16 cellular contexts compared by ENCODE assay signal in genomic region chr12:123465084-123465483, GRCh38. TPM values are rescaled to one million over a fixed set of nuclear protein-coding genes. Genes with fewer than 3 reads are reported as not detected.
DNase-seq lines count a peak whose midpoint lies in the region; ATAC-seq, FAIRE-seq and TF ChIP-seq lines count a peak whose summit lies in the region.
"Had no signal": no experiment of that assay in that cellular context is flagged by ENCODE, and none has a peak within 500 bp of the region (broad histone marks: within the 10 kb centered on the region; RNA-seq: fewer than 3 reads in every experiment).

No MANE protein-coding gene starts in this region.

- peaks cover 24% of the 10 kb centered on the region for H3K79me2 ChIP-seq in endothelial cell of umbilical vein (ENCODE audit: control insufficient read depth, insufficient read depth, low read length)

- no peak for ATAC-seq in activated T-cell treated with anti-CD3 and anti-CD28 coated beads, Interleukin-2, amount 50 U/mL, for 72 hours (replicated peaks in 1 of 2)
- no peak for ATAC-seq in activated T-cell treated with anti-CD3 and anti-CD28 coated beads, Interleukin-2, amount 50 U/mL, for 4 hours
- ATAC-seq in left ventricle myocardium superior: peak; percentile 74

- no peaks in the 10 kb centered on the region for H4K20me1 ChIP-seq in endothelial cell of umbilical vein (replicated peaks; ENCODE audit: control insufficient read depth, extremely low read depth, insufficient read depth, low read length)

- no peaks in the 10 kb centered on the region for H3K4me1 ChIP-seq in endothelial cell of umbilical vein (ENCODE audit: control insufficient read depth, extremely low read depth, insufficient read depth, low read length)

- H3K4me1 Mint-ChIP-seq in activated T-cell treated with anti-CD3 and anti-CD28 coated beads, Interleukin-2, amount 50 U/mL, for 72 hours (ENCODE audit: low read depth): peaks cover 25% of the 10 kb centered on the region
- H3K4me1 Mint-ChIP-seq in activated T-cell treated with anti-CD3 and anti-CD28 coated beads, Interleukin-2, amount 50 U/mL, for 4 hours (ENCODE audit: low read depth): peaks cover 21% of the 10 kb centered on the region

- H3K9me1 ChIP-seq in endothelial cell of umbilical vein (replicated peaks; ENCODE audit: control insufficient read depth, extremely low read depth, insufficient read depth, low read length): no peaks in the 10 kb centered on the region

- no peaks in the 10 kb centered on the region for H3K9me3 Mint-ChIP-seq in activated T-cell treated with anti-CD3 and anti-CD28 coated beads, Interleukin-2, amount 50 U/mL, for 72 hours
- no peaks in the 10 kb centered on the region for H3K9me3 Mint-ChIP-seq in activated T-cell treated with anti-CD3 and anti-CD28 coated beads, Interleukin-2, amount 50 U/mL, for 4 hours

- no peak overlapping the region for H2AFZ ChIP-seq in endothelial cell of umbilical vein (ENCODE audit: low read depth, low read length)

- no TSS peak for BruUV-seq in endothelial cell of umbilical vein (replicated peaks; lab: Mats Ljungman, UMichigan)

- peaks cover 5 to 6% of the 10 kb centered on the region in 2 experiments for H3K36me3 ChIP-seq in endothelial cell of umbilical vein (ENCODE audit: control insufficient read depth in 2 of 2, extremely low read depth in 1 of 2, insufficient read depth in 2 of 2, low read length in 2 of 2)

- H3K27ac ChIP-seq in endothelial cell of umbilical vein (ENCODE audit: insufficient read depth, low read depth, low read length): no peak overlapping the region
- H3K27ac ChIP-seq: KMS-11 had no signal

- no peaks in the 10 kb centered on the region for H3K27me3 ChIP-seq in endothelial cell of umbilical vein (ENCODE audit: control insufficient read depth in 2 of 2, insufficient read depth in 2 of 2, low read length in 2 of 2)
- H3K27me3 ChIP-seq: BE2C had no signal

- CTCF ChIA-PET in endothelial cell of umbilical vein (lab: Charles Lee): interaction anchor here (0.8 kb wide), 1 partner anchor 44 kb away, joined by 4 read pairs; no protein-coding TSS in a partner anchor

- no peak overlapping the region for H3K4me3 Mint-ChIP-seq in activated T-cell treated with anti-CD3 and anti-CD28 coated beads, Interleukin-2, amount 50 U/mL, for 72 hours
- no peak overlapping the region for H3K4me3 Mint-ChIP-seq in activated T-cell treated with anti-CD3 and anti-CD28 coated beads, Interleukin-2, amount 50 U/mL, for 4 hours

- H3K27ac Mint-ChIP-seq in activated T-cell treated with anti-CD3 and anti-CD28 coated beads, Interleukin-2, amount 50 U/mL, for 72 hours: peak overlapping the region; percentile 68

- intact Hi-C loops in endothelial cell of umbilical vein (cut with micrococcal nuclease) (no loop called here), left ventricle myocardium superior (cut with micrococcal nuclease) (no loop called here)

- TF ChIP-seq POLR2A in endothelial cell of umbilical vein (IDR thresholded peaks at IDR 0.05; ENCODE audit: low read depth, low read length): no peak

- H3K4me2 ChIP-seq in endothelial cell of umbilical vein (ENCODE audit: insufficient read depth, low read length): no peak overlapping the region
- H3K4me2 ChIP-seq: KMS-11 had no signal

- peaks cover 10 to 15% of the 10 kb centered on the region in 2 donors for H3K36me3 Mint-ChIP-seq in activated T-cell treated with anti-CD3 and anti-CD28 coated beads, Interleukin-2, amount 50 U/mL, for 72 hours (ENCODE audit: insufficient read depth in 2 of 2)
- H3K36me3 Mint-ChIP-seq in activated T-cell treated with anti-CD3 and anti-CD28 coated beads, Interleukin-2, amount 50 U/mL, for 4 hours (ENCODE audit: insufficient read depth): peaks cover 15% of the 10 kb centered on the region

- POLR2A ChIA-PET in endothelial cell of umbilical vein (lab: Charles Lee): no interaction called here

- no peak for DNase-seq in activated T-cell treated with anti-CD3 and anti-CD28 coated beads, Interleukin-2, amount 50 U/mL, for 72 hours
- DNase-seq in activated T-cell treated with anti-CD3 and anti-CD28 coated beads, Interleukin-2, amount 50 U/mL, for 4 hours: no peak
- peak; percentile 20 for DNase-seq in endothelial cell of umbilical vein (ENCODE audit: low read depth, low spot score)
- no peak for DNase-seq in left ventricle myocardium superior
- DNase-seq in stimulated activated CD4-positive, alpha-beta T cell treated with anti-CD3 and anti-CD28 coated beads, Interleukin-2, amount 100 ng/mL, for 24 hours: no peak
- no peak for DNase-seq in cortex of kidney (lab: John Stamatoyannopoulos, UW)
- DNase-seq in activated CD8-positive, alpha-beta memory T cell treated with anti-CD3 and anti-CD28 coated beads for 24 hours: no peak
- DNase-seq: BE2C, DMS79 treated with DMSO at 0.1 percent for 48 hours, IMR-90, MV-4-11, NCI-H1105 treated with DMSO at 0.1 percent for 48 hours, NCI-H2081 treated with DMSO at 0.1 percent for 48 hours, NCI-H526 had no signal

- TF ChIP-seq CTCF in endothelial cell of umbilical vein (IDR thresholded peaks at IDR 0.05; ENCODE audit: extremely low read depth in 1 of 2, insufficient read depth in 1 of 2, low read depth in 1 of 2, low read length in 2 of 2): no peak

- no peaks in the 10 kb centered on the region for H3K27me3 Mint-ChIP-seq in activated T-cell treated with anti-CD3 and anti-CD28 coated beads, Interleukin-2, amount 50 U/mL, for 72 hours (ENCODE audit: low read depth)
- H3K27me3 Mint-ChIP-seq in activated T-cell treated with anti-CD3 and anti-CD28 coated beads, Interleukin-2, amount 50 U/mL, for 4 hours (ENCODE audit: low read depth): no peaks in the 10 kb centered on the region

- FAIRE-seq in endothelial cell of umbilical vein (lab: Jason Lieb, UNC): no peak
- FAIRE-seq: RCC 7860 had no signal

- dilution Hi-C loops in endothelial cell of umbilical vein (cut with MboI; ENCODE audit: extremely low pct_ligation_motif_present, low sequenced_read_pairs): no loop called here

- no peaks in the 10 kb centered on the region for H3K9me3 ChIP-seq in endothelial cell of umbilical vein (replicated peaks; ENCODE audit: control insufficient read depth, insufficient read depth, low read length)
- H3K9me3 ChIP-seq: BE2C had no signal

- H3K9ac ChIP-seq in endothelial cell of umbilical vein (replicated peaks; ENCODE audit: extremely low read depth, insufficient read depth, low read length): no peak overlapping the region
- H3K9ac ChIP-seq: KMS-11 had no signal

- H3K4me3 ChIP-seq in endothelial cell of umbilical vein (replicated peaks in 1 of 3; ENCODE audit: insufficient read depth in 1 of 3, low read depth in 1 of 3, low read length in 3 of 3): no peak overlapping the region

TF ChIP-seq in endothelial cell of umbilical vein, 7 proteins besides CTCF, POLR2A, EP300 and RAD21:
- TF ChIP-seq GATA2 (IDR thresholded peaks at IDR 0.05; ENCODE audit: insufficient read depth, insufficient read length, low read depth, low read length) (no peak), POLR2AphosphoS5 (IDR thresholded peaks at IDR 0.05; ENCODE audit: insufficient read depth, low read depth, low read length) (no peak), FOS (IDR thresholded peaks at IDR 0.05; ENCODE audit: borderline replicate concordance, insufficient read depth, low read length) (no peak), JUN (IDR thresholded peaks at IDR 0.05; ENCODE audit: borderline replicate concordance, insufficient read depth, insufficient read length, low read depth) (no peak), EZH2 (IDR thresholded peaks at IDR 0.05; ENCODE audit: borderline replicate concordance, low read depth, low read length, severe bottlenecking) (no peak)

RNA-seq across cellular contexts. Expression of gene SNRNP35, which starts 7.1 kb away (rescaled TPM):
- 10 to 100 TPM; 38.2 to 42.3 TPM for total RNA-seq in activated T-cell treated with anti-CD3 and anti-CD28 coated beads, Interleukin-2, amount 50 U/mL, for 72 hours
- 10 to 100 TPM; 15.5 to 20.4 (median 17.2) TPM for total RNA-seq in activated T-cell treated with anti-CD3 and anti-CD28 coated beads, Interleukin-2, amount 50 U/mL, for 4 hours
- total RNA-seq in endothelial cell of umbilical vein: 27.9 and 30.6 TPM in 2 replicates
- 14.6 and 15.9 TPM in 2 replicates for polyA plus RNA-seq in endothelial cell of umbilical vein
- polyA plus RNA-seq in endothelial cell of umbilical vein (2011; cell fraction: cytosol; rRNA removed): 20.6 and 23.2 TPM in 2 replicates
- polyA plus RNA-seq in endothelial cell of umbilical vein (2011; cell fraction: nucleus; rRNA removed): 28.1 and 34.6 TPM in 2 replicates
- polyA plus RNA-seq in endothelial cell of umbilical vein (2012): 25.1 and 25.7 TPM in 2 replicates
- 13.3 and 16.2 TPM in 2 replicates for polyA minus RNA-seq in endothelial cell of umbilical vein
- 5.9 TPM for polyA minus RNA-seq in endothelial cell of umbilical vein (2011; cell fraction: cytosol; rRNA and poly(A)+ RNA removed)
- 24.5 and 35.8 TPM in 2 replicates for polyA minus RNA-seq in endothelial cell of umbilical vein (2011; cell fraction: nucleus; rRNA and poly(A)+ RNA removed)
- 23.2 TPM for total RNA-seq in left ventricle myocardium superior

RNA-seq across cellular contexts. Expression of gene RILPL2, which starts 28.6 kb away (rescaled TPM):
- 10 to 100 TPM; 13.6 to 13.9 TPM for total RNA-seq in activated T-cell treated with anti-CD3 and anti-CD28 coated beads, Interleukin-2, amount 50 U/mL, for 72 hours
- total RNA-seq in activated T-cell treated with anti-CD3 and anti-CD28 coated beads, Interleukin-2, amount 50 U/mL, for 4 hours: 10 to 100 TPM; 17.0 to 22.4 (median 20.6) TPM
- total RNA-seq in endothelial cell of umbilical vein (4.6 and 7.2 TPM in 2 replicates), left ventricle myocardium superior (2.1 TPM)
- polyA plus RNA-seq in endothelial cell of umbilical vein: 3.0 and 3.3 TPM in 2 replicates
- polyA plus RNA-seq in endothelial cell of umbilical vein (2011; cell fraction: cytosol; rRNA removed): 4.7 and 5.1 TPM in 2 replicates
- 2.3 and 2.6 TPM in 2 replicates for polyA plus RNA-seq in endothelial cell of umbilical vein (2011; cell fraction: nucleus; rRNA removed)
- polyA plus RNA-seq in endothelial cell of umbilical vein (2012): 5.0 and 5.1 TPM in 2 replicates
- polyA minus RNA-seq in endothelial cell of umbilical vein: 1.8 and 2.3 TPM in 2 replicates
- polyA minus RNA-seq in endothelial cell of umbilical vein (2011; cell fraction: cytosol; rRNA and poly(A)+ RNA removed): 1.4 TPM
- polyA minus RNA-seq in endothelial cell of umbilical vein (2011; cell fraction: nucleus; rRNA and poly(A)+ RNA removed): 1.2 and 1.6 TPM in 2 replicates
